20 cellular contexts compared by ENCODE assay signal in genomic region chr10:71365366-71365765, GRCh38. TPM values are rescaled to one million over a fixed set of nuclear protein-coding genes. Genes with fewer than 3 reads are reported as not detected.
A peak's percentile ranks its signal among the peaks of the same experiment; 100 is the strongest.
DNase-seq lines count a peak whose midpoint lies in the region; ATAC-seq, FAIRE-seq and TF ChIP-seq lines count a peak whose summit lies in the region.
"Had no signal": no experiment of that assay in that cellular context is flagged by ENCODE, and none has a peak within 500 bp of the region (broad histone marks: within the 10 kb centered on the region; RNA-seq: fewer than 3 reads in every experiment).

No MANE protein-coding gene starts in this region.

- DNase-seq in A549 (ENCODE audit: low read depth in 1 of 2, low spot score in 1 of 2) (no peak), GM23248 (no peak), PC-9 (no peak), neuronal stem cell (ENCODE audit: low spot score) (no peak), SW 1271 (lab: John Stamatoyannopoulos, UW) (no peak)
- no peak for DNase-seq in activated T-cell treated with anti-CD3 and anti-CD28 coated beads, Interleukin-2, amount 50 U/mL, for 72 hours
- no peak for DNase-seq in activated naive CD4-positive, alpha-beta T cell treated with anti-CD3 and anti-CD28 coated beads, Interleukin-2, amount 50 U/mL, for 16 hours
- DNase-seq: BE2C; CD8-positive, alpha-beta T cell; COR-L47; DMS153; DMS79 treated with DMSO at 0.1 percent for 48 hours had no signal

- POLR2A ChIA-PET in A549 (lab: Yijun Ruan, JAX) = interaction anchor here (1.6 to 2.4 kb wide), 3 partner anchors 11 to 46 kb away, joined by 8 to 24 read pairs (median 23); partner anchors contain the start of gene SLC29A3
- POLR2A ChIA-PET in PC-9 (lab: Charles Lee; ENCODE audit: unreplicated experiment) = interaction anchor here (0.7 kb wide), 1 partner anchor 52 kb away, joined by 4 read pairs; no protein-coding TSS in a partner anchor

- no peak overlapping the region for H3K9ac ChIP-seq in GM23248
- H3K9ac ChIP-seq in neuronal stem cell (ENCODE audit: low read depth, low read length, poor library complexity) = no peak overlapping the region

- no peak for TF ChIP-seq RAD21 in A549 (conservative IDR thresholded peaks at IDR 0.05 in 1 of 2, IDR thresholded peaks at IDR 0.05 in 1 of 2)

- H3F3A ChIP-seq in GM23248 (ENCODE audit: insufficient read depth) (peaks cover 21% of the 10 kb centered on the region), PC-9 (ENCODE audit: insufficient read depth, low read depth) (peaks cover 38% of the 10 kb centered on the region)

- TF ChIP-seq EP300 in A549 (IDR thresholded peaks at IDR 0.05) = no peak

- FAIRE-seq in A549 (lab: Jason Lieb, UNC) = no peak
- FAIRE-seq: A204.1, D721Med, G401.6, GM12891, HepG2, HTR-8/SVneo had no signal

- H3K27me3 ChIP-seq in GM23248 (replicated peaks; ENCODE audit: insufficient read depth) = no peaks in the 10 kb centered on the region
- H3K27me3 ChIP-seq in PC-9 (ENCODE audit: insufficient read depth, low read depth) = no peaks in the 10 kb centered on the region
- peaks cover 0 to 5% (median 0%) of the 10 kb centered on the region in 3 experiments for H3K27me3 ChIP-seq in neuronal stem cell (ENCODE audit: control insufficient read depth in 3 of 3, insufficient read depth in 3 of 3, low read depth in 1 of 3, low read length in 3 of 3)
- H3K27me3 ChIP-seq: BE2C had no signal

- no peaks in the 10 kb centered on the region for H3K9me2 ChIP-seq in GM23248 (ENCODE audit: insufficient read depth)
- H3K9me2 ChIP-seq in PC-9 (ENCODE audit: insufficient read depth) = no peaks in the 10 kb centered on the region

- H3K27ac ChIP-seq in A549 (peak overlapping the region; percentile 68 to 85), GM23248 (peak overlapping the region; percentile 59; the same call in 1 of the 2 replicates), PC-9 (peak overlapping the region; percentile 78), neuronal stem cell (replicated peaks; ENCODE audit: low read length) (no peak overlapping the region)
- H3K27ac ChIP-seq: C4-2B had no signal

- H3K23ac ChIP-seq in neuronal stem cell (ENCODE audit: low read depth, low read length, poor library complexity) = no peak overlapping the region

- 95% methylated on average over 6 of the region's 6 CpGs for WGBS in A549 (ENCODE audit: missing lambda C conversion rate)
- 94 to 100% methylated on average over 6 of the region's 6 CpGs for WGBS in GM23248 (ENCODE audit: low coverage in 1 of 2, low lambda C conversion rate in 2 of 2, missing lambda C conversion rate in 2 of 2), 2 experiments
- no CpG with 5 or more reads among the region's 6 CpGs for WGBS in neuronal stem cell (ENCODE audit: extremely low coverage in 2 of 2, insufficient read length in 2 of 2, insufficient replicate concordance in 1 of 2), 2 donors

- H2BK15ac ChIP-seq in neuronal stem cell (ENCODE audit: low read length) = no peak overlapping the region

- no peak overlapping the region for H3K4ac ChIP-seq in neuronal stem cell (ENCODE audit: low read length)

- no peak overlapping the region for H3K18ac ChIP-seq in neuronal stem cell (ENCODE audit: low read length)

- H3K79me1 ChIP-seq in neuronal stem cell (ENCODE audit: low read depth, low read length) = no peaks in the 10 kb centered on the region

- H4K8ac ChIP-seq in neuronal stem cell (ENCODE audit: low read depth, low read length) = no peak overlapping the region

- ATAC-seq in A549 (no peak), GM21529 (IDR thresholded peaks at IDR 0.05; ENCODE audit: unreplicated experiment) (no peak)
- no peak for ATAC-seq in activated T-cell treated with anti-CD3 and anti-CD28 coated beads, Interleukin-2, amount 50 U/mL, for 72 hours (replicated peaks in 1 of 2)
- ATAC-seq: CD8-positive, alpha-beta T cell; HepG2 had no signal

- no peaks in the 10 kb centered on the region for H3K9me3 ChIP-seq in A549
- H3K9me3 ChIP-seq in GM23248 (ENCODE audit: low read depth) = no peaks in the 10 kb centered on the region
- no peaks in the 10 kb centered on the region for H3K9me3 ChIP-seq in PC-9 (ENCODE audit: insufficient read depth, low read depth)
- no peaks in the 10 kb centered on the region for H3K9me3 ChIP-seq in neuronal stem cell (replicated peaks in 1 of 2; ENCODE audit: control insufficient read depth in 2 of 2, insufficient read depth in 1 of 2, low read depth in 1 of 2, low read length in 2 of 2)
- H3K9me3 ChIP-seq: BE2C had no signal

- no peaks in the 10 kb centered on the region for H3K36me3 Mint-ChIP-seq in activated T-cell treated with anti-CD3 and anti-CD28 coated beads, Interleukin-2, amount 50 U/mL, for 72 hours (ENCODE audit: insufficient read depth in 2 of 2)

- H3K4me2 ChIP-seq in A549 (peak overlapping the region; percentile 31; the same call in 2 of the 3 replicates), GM23248 (ENCODE audit: unreplicated experiment) (no peak overlapping the region), PC-9 (no peak overlapping the region), neuronal stem cell (ENCODE audit: insufficient read depth, low read length, poor library complexity, severe bottlenecking) (no peak overlapping the region)

- in situ Hi-C loops in GM23248 (cut with MboI) = no loop called here

- H3K4me3 Mint-ChIP-seq in activated T-cell treated with anti-CD3 and anti-CD28 coated beads, Interleukin-2, amount 50 U/mL, for 72 hours = no peak overlapping the region
- H3K4me3 Mint-ChIP-seq: CD8-positive, alpha-beta T cell had no signal

- H2BK5ac ChIP-seq in neuronal stem cell (ENCODE audit: low read length) = no peak overlapping the region

- H3K4me1 Mint-ChIP-seq in activated T-cell treated with anti-CD3 and anti-CD28 coated beads, Interleukin-2, amount 50 U/mL, for 72 hours (ENCODE audit: low read depth) = peaks cover 11% of the 10 kb centered on the region

- no peak overlapping the region for H2AK5ac ChIP-seq in neuronal stem cell (ENCODE audit: low read depth, low read length)

- H3K4me3 ChIP-seq in A549 (no peak overlapping the region), GM23248 (no peak overlapping the region), PC-9 (no peak overlapping the region), neuronal stem cell (ENCODE audit: low read length in 2 of 2) (no peak overlapping the region)

- H3K27me3 Mint-ChIP-seq in activated T-cell treated with anti-CD3 and anti-CD28 coated beads, Interleukin-2, amount 50 U/mL, for 72 hours (ENCODE audit: low read depth) = peaks cover 10% of the 10 kb centered on the region

- H3K4me1 ChIP-seq in A549 = peaks cover 17% of the 10 kb centered on the region
- H3K4me1 ChIP-seq in GM23248 (ENCODE audit: insufficient read depth) = peaks cover 23% of the 10 kb centered on the region
- H3K4me1 ChIP-seq in PC-9 (replicated peaks; ENCODE audit: insufficient read depth) = peaks cover 42% of the 10 kb centered on the region
- H3K4me1 ChIP-seq in neuronal stem cell (ENCODE audit: control insufficient read depth in 2 of 2, insufficient read depth in 1 of 2, low read depth in 1 of 2, low read length in 2 of 2) = peaks cover 0 to 1% of the 10 kb centered on the region in 2 donors
- H3K4me1 ChIP-seq: BE2C had no signal

- H4K20me1 ChIP-seq in GM23248 (ENCODE audit: insufficient read depth) (no peaks in the 10 kb centered on the region), PC-9 (ENCODE audit: insufficient read depth) (no peaks in the 10 kb centered on the region)

- TF ChIP-seq POLR2A in A549 (IDR thresholded peaks at IDR 0.05; ENCODE audit: low read length) = no peak

- H3K36me3 ChIP-seq in GM23248 (ENCODE audit: low read depth) = no peaks in the 10 kb centered on the region
- H3K36me3 ChIP-seq in PC-9 (ENCODE audit: low read depth) = no peaks in the 10 kb centered on the region
- no peaks in the 10 kb centered on the region for H3K36me3 ChIP-seq in neuronal stem cell (replicated peaks in 1 of 2; ENCODE audit: control insufficient read depth in 2 of 2, insufficient read depth in 2 of 2, low read length in 2 of 2)
- H3K36me3 ChIP-seq: BE2C had no signal

- H3K79me2 ChIP-seq in GM23248 (ENCODE audit: insufficient read depth) = no peaks in the 10 kb centered on the region
- H3K79me2 ChIP-seq in PC-9 (ENCODE audit: low read depth) = no peaks in the 10 kb centered on the region

- no peak overlapping the region for H2BK12ac ChIP-seq in neuronal stem cell (ENCODE audit: low read length)

- TF ChIP-seq CTCF in A549 (IDR thresholded peaks at IDR 0.05) (no peak), PC-9 (conservative IDR thresholded peaks at IDR 0.05) (no peak)

- BruUV-seq in PC-9 (replicated peaks; lab: Mats Ljungman, UMichigan) = no TSS peak

- H3K14ac ChIP-seq in neuronal stem cell (ENCODE audit: low read length) = peak overlapping the region; percentile 10

- intact Hi-C loops in PC-9 (cut with micrococcal nuclease; ENCODE audit: unreplicated experiment) = loop anchor here (2.0 kb wide), 1 partner anchor 17 kb away; no protein-coding TSS in a partner anchor

- CTCF ChIA-PET in A549 (lab: Yijun Ruan, JAX) (interaction anchor here (0.6 to 47.4 kb wide), 11 partner anchors 9 to 352 kb away, joined by 3 to 977 read pairs (median 5); partner anchors contain the start of gene SLC29A3), PC-9 (lab: Charles Lee) (interaction anchor here (0.6 to 1.3 kb wide), 2 partner anchors 26 to 531 kb away, joined by 3 to 4 read pairs; no protein-coding TSS in a partner anchor)

- H3K27ac Mint-ChIP-seq in activated T-cell treated with anti-CD3 and anti-CD28 coated beads, Interleukin-2, amount 50 U/mL, for 72 hours = no peak overlapping the region
- H3K27ac Mint-ChIP-seq: CD8-positive, alpha-beta T cell had no signal

- H2BK120ac ChIP-seq in neuronal stem cell (ENCODE audit: low read depth, low read length) = no peak overlapping the region

- H3K9me3 Mint-ChIP-seq in activated T-cell treated with anti-CD3 and anti-CD28 coated beads, Interleukin-2, amount 50 U/mL, for 72 hours = no peaks in the 10 kb centered on the region
- H3K9me3 Mint-ChIP-seq: CD8-positive, alpha-beta T cell had no signal

- H4K91ac ChIP-seq in neuronal stem cell (ENCODE audit: low read depth, low read length, poor library complexity) = no peak overlapping the region

- H2AFZ ChIP-seq in GM23248 (no peak overlapping the region), PC-9 (no peak overlapping the region), neuronal stem cell (ENCODE audit: low read length) (no peak overlapping the region)

RNA-seq across cellular contexts. Expression of gene CDH23, which starts 31.4 kb away (rescaled TPM):
- 1.0 and 1.1 TPM in 2 replicates for polyA plus RNA-seq in A549 (2011; rRNA removed)
- 2.6 and 3.2 TPM in 2 replicates for polyA plus RNA-seq in A549 (2012; cell fraction: cytosol; rRNA removed)
- 2.8 and 3.7 TPM in 2 replicates for polyA plus RNA-seq in A549 (2012; cell fraction: nucleus; rRNA removed)
- polyA plus RNA-seq in A549 (2017; fragmentation: RNase III; extraction: RNeasy Plus Mini Kit Qiagen cat#74134 plus additional on column Dnase treatment) = 2.1 to 2.3 TPM (median 2.1 TPM) in 3 replicates
- 3.4 TPM in 2 replicates for polyA minus RNA-seq in A549 (2011; rRNA and poly(A)+ RNA removed)
- 0.38 TPM in 1 of 2 replicates, not detected in the other for total RNA-seq in GM23248 (2014; rRNA removed; shearing (Covaris generic))
- 0.08 and 0.09 TPM in 2 replicates for polyA plus RNA-seq in GM23248 (2016; fragmentation: Nextera tagmentation; extraction: Ambion mirVana)
- total RNA-seq in PC-9 (2021) = 7.8 and 13.3 TPM in 2 replicates
- polyA plus RNA-seq in neuronal stem cell (2013, experiment 1 of 2) = 1.6 TPM
- polyA plus RNA-seq in neuronal stem cell (2013, experiment 2 of 2) = 1.8 TPM
- 1 to 10 TPM; 1.1 to 2.8 TPM for total RNA-seq in activated T-cell treated with anti-CD3 and anti-CD28 coated beads, Interleukin-2, amount 50 U/mL, for 72 hours
- total RNA-seq: HepG2 had no signal

RNA-seq across cellular contexts. Expression of gene SLC29A3, which starts 46.3 kb away (rescaled TPM):
- polyA plus RNA-seq in A549 (2011; rRNA removed) (7.2 and 12.6 TPM in 2 replicates), A549 (2017; fragmentation: RNase III; extraction: RNeasy Plus Mini Kit Qiagen cat#74134 plus additional on column Dnase treatment) (9.9 to 11.4 TPM (median 10.2 TPM) in 3 replicates), GM23248 (2016; fragmentation: Nextera tagmentation; extraction: Ambion mirVana) (7.3 TPM in 2 replicates)
- 9.7 and 14.7 TPM in 2 replicates for polyA plus RNA-seq in A549 (2012; cell fraction: cytosol; rRNA removed)
- 14.0 and 15.5 TPM in 2 replicates for polyA plus RNA-seq in A549 (2012; cell fraction: nucleus; rRNA removed)
- 16.2 and 18.7 TPM in 2 replicates for polyA minus RNA-seq in A549 (2011; rRNA and poly(A)+ RNA removed)
- 1.9 and 3.0 TPM in 2 replicates for total RNA-seq in GM23248 (2014; rRNA removed; shearing (Covaris generic))
- 24.1 and 35.7 TPM in 2 replicates for total RNA-seq in PC-9 (2021)
- 5.2 TPM for polyA plus RNA-seq in neuronal stem cell (2013, experiment 1 of 2)
- 5.5 TPM for polyA plus RNA-seq in neuronal stem cell (2013, experiment 2 of 2)
- 1 to 10 TPM; 4.4 to 5.3 TPM for total RNA-seq in activated T-cell treated with anti-CD3 and anti-CD28 coated beads, Interleukin-2, amount 50 U/mL, for 72 hours
